In the genomic region with DNA sequence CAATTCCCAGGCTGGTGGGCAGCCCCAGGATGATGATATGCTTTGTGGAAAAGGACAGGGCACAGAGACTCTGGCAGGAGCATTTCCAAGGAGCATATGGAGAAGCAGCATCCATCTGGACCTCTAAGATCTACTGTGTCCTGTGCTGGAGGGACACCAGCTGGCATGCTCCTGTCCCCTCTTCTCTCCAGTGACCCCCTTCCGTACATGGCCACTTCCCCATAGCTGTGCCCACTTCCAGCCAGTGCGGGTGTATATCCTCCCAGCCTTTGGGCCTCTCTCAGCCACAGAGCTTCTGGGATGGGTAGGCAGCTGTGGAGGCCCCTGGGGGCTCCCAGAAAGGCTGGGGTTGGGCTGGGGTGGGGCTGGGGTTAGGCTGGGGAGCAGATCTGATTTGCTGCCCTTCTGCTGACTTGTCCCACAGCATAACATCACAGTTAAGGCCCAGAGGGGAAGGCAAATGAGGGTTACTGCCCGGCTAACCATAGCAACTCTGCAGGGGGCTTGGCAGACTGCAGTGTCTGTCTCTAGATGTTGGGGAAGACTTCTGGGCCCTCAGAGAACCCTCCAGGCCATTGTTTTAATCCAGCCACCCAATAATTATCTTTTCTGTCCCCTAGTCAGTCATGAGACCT, we compare ENCODE assay signal across 41 cellular contexts. TPM values are rescaled to one million over a fixed set of nuclear protein-coding genes. Genes with fewer than 3 reads are reported as not detected.
"Had no signal": no experiment of that assay in that cellular context is flagged by ENCODE, and none has a peak within 500 bp of the region (broad histone marks: within the 10 kb centered on the region; RNA-seq: fewer than 3 reads in every experiment).

No MANE protein-coding gene starts in this region.

- H3K4me3 ChIP-seq: body of pancreas, breast epithelium, PC-9 had no signal

- H3K36me3 ChIP-seq: breast epithelium had no signal

- H2AFZ ChIP-seq: PC-9 had no signal

- H3K9me3 ChIP-seq: body of pancreas, breast epithelium had no signal

- DNase-seq: activated CD4-positive, alpha-beta T cell treated with anti-CD3 and anti-CD28 coated beads, Interleukin-2, amount 10 ng/mL, durations not matched to agents 24 days and 14 days; activated CD4-positive, alpha-beta T cell treated with anti-CD3 and anti-CD28 coated beads, Interleukin-2, amount 50 U/mL, for 4 hours; activated CD8-positive, alpha-beta T cell treated with anti-CD3 and anti-CD28 coated beads for 36 hours; activated effector memory CD4-positive, alpha-beta T cell treated with anti-CD3 and anti-CD28 coated beads, Interleukin-2, amount 50 U/mL, for 16 hours; activated naive CD4-positive, alpha-beta T cell; activated naive CD4-positive, alpha-beta T cell treated with anti-CD3 and anti-CD28 coated beads, Interleukin-2, amount 50 U/mL, for 16 hours; activated naive CD8-positive, alpha-beta T cell treated with anti-CD3 and anti-CD28 coated beads for 36 hours; activated T-cell treated with anti-CD3 and anti-CD28 coated beads, Interleukin-2, amount 50 U/mL, for 1 hour; activated T-cell treated with anti-CD3 and anti-CD28 coated beads, Interleukin-2, amount 50 U/mL, for 72 hours; amygdala; body of pancreas; KG1; MM.1S; NCI-H1092 treated with DMSO at 0.1 percent for 48 hours; NCI-H1417; NCI-H146; NCI-H187; NCI-H2029 treated with DMSO at 0.1 percent for 48 hours; NCI-H2107; NCI-H2171; NCI-H2227 treated with DMSO at 0.1 percent for 48 hours; NCI-H446; NCI-H510A treated with DMSO at 0.1 percent for 48 hours; NCI-H526 treated with DMSO at 0.1 percent for 48 hours; NCI-H82; SIG-M5; SW 1271 had no signal

- H3K27me3 ChIP-seq: body of pancreas, breast epithelium had no signal

- ATAC-seq: activated CD8-positive, alpha-beta T cell treated with anti-CD3 and anti-CD28 coated beads for 36 hours; activated T-cell treated with anti-CD3 and anti-CD28 coated beads, Interleukin-2, amount 50 U/mL, for 72 hours; activated T-helper 17 cell treated with anti-CD3 and anti-CD28 coated beads, Interleukin-2, amount 50 U/mL, for 72 hours; body of pancreas; Right ventricle myocardium inferior; SK-N-SH treated with all-trans-retinoic acid at 6 μM for 48 hours had no signal

- H3K27ac Mint-ChIP-seq: activated CD4-positive, alpha-beta T cell treated with anti-CD3 and anti-CD28 coated beads, Interleukin-2, amount 10 ng/mL, durations not matched to agents 24 days and 14 days; activated CD8-positive, alpha-beta T cell treated with anti-CD3 and anti-CD28 coated beads for 36 hours; activated naive CD8-positive, alpha-beta T cell treated with anti-CD3 and anti-CD28 coated beads for 36 hours; activated T-cell treated with anti-CD3 and anti-CD28 coated beads, Interleukin-2, amount 50 U/mL, for 72 hours; activated T-helper 17 cell treated with anti-CD3 and anti-CD28 coated beads, Interleukin-2, amount 50 U/mL, for 72 hours; T-helper 2 cell treated with Interferon-gamma antibody and Interleukin-4, amounts not matched to agents 5 μg/mL and 100 μg/mL, for 36 hours had no signal

- H3K9me3 Mint-ChIP-seq: activated CD4-positive, alpha-beta T cell treated with anti-CD3 and anti-CD28 coated beads, Interleukin-2, amount 10 ng/mL, durations not matched to agents 24 days and 14 days; activated naive CD8-positive, alpha-beta T cell treated with anti-CD3 and anti-CD28 coated beads for 36 hours; activated T-cell treated with anti-CD3 and anti-CD28 coated beads, Interleukin-2, amount 50 U/mL, for 72 hours; activated T-helper 17 cell treated with anti-CD3 and anti-CD28 coated beads, Interleukin-2, amount 50 U/mL, for 72 hours; T-helper 2 cell treated with Interferon-gamma antibody and Interleukin-4, amounts not matched to agents 5 μg/mL and 100 μg/mL, for 36 hours had no signal

- H3K4me1 ChIP-seq: body of pancreas had no signal

- H3K4me2 ChIP-seq: PC-9 had no signal

- H3K4me3 Mint-ChIP-seq: activated CD4-positive, alpha-beta T cell treated with anti-CD3 and anti-CD28 coated beads, Interleukin-2, amount 10 ng/mL, durations not matched to agents 24 days and 14 days; activated CD8-positive, alpha-beta T cell treated with anti-CD3 and anti-CD28 coated beads for 36 hours; activated naive CD8-positive, alpha-beta T cell treated with anti-CD3 and anti-CD28 coated beads for 36 hours; activated T-cell treated with anti-CD3 and anti-CD28 coated beads, Interleukin-2, amount 50 U/mL, for 72 hours; activated T-helper 17 cell treated with anti-CD3 and anti-CD28 coated beads, Interleukin-2, amount 50 U/mL, for 72 hours; T-helper 2 cell treated with Interferon-gamma antibody and Interleukin-4, amounts not matched to agents 5 μg/mL and 100 μg/mL, for 36 hours had no signal

- H3K27ac ChIP-seq: body of pancreas, breast epithelium, PC-9, RWPE1 had no signal

- H3K36me3 Mint-ChIP-seq: activated naive CD8-positive, alpha-beta T cell treated with anti-CD3 and anti-CD28 coated beads for 36 hours had no signal

RNA-seq across cellular contexts. Expression of gene NPFFR1, which starts 6.3 kb away (rescaled TPM):
- total RNA-seq: activated CD4-positive, alpha-beta T cell treated with anti-CD3 and anti-CD28 coated beads, Interleukin-2, amount 10 ng/mL, durations not matched to agents 24 days and 14 days; activated CD8-positive, alpha-beta memory T cell treated with anti-CD3 and anti-CD28 coated beads for 36 hours; activated CD8-positive, alpha-beta T cell treated with anti-CD3 and anti-CD28 coated beads for 36 hours; activated naive CD8-positive, alpha-beta T cell treated with anti-CD3 and anti-CD28 coated beads for 36 hours; activated T-helper 17 cell treated with anti-CD3 and anti-CD28 coated beads, Interleukin-2, amount 50 U/mL, for 72 hours; astrocyte; body of pancreas; cardiac septum; chondrocyte; LHCN-M2; Right ventricle myocardium inferior; SK-MEL-5; T-helper 1 cell treated with Interleukin-12 subunit alpha and Interleukin-12 subunit beta and Interleukin-4 antibody, amounts not matched to agents 30 ng/mL and 1 ng/mL, for 36 hours had no signal
